Comparison of ENCODE assay signal across 9 cellular contexts in genomic region chr16:24858219-24859041, GRCh38. TPM values are rescaled to one million over a fixed set of nuclear protein-coding genes. Genes with fewer than 3 reads are reported as not detected.
DNase-seq lines count a peak whose midpoint lies in the region; ATAC-seq lines count a peak whose summit lies in the region.
"Had no signal": no experiment of that assay in that cellular context is flagged by ENCODE, and none has a peak within 500 bp of the region (broad histone marks: within the 10 kb centered on the region; RNA-seq: fewer than 3 reads in every experiment).

No MANE protein-coding gene starts in this region.

- DNase-seq in activated gamma-delta T cell treated with Interleukin-2 at 50 U/mL for 16 hours (peak; percentile 24), activated gamma-delta T cell (lab: John Stamatoyannopoulos, UW) (no peak), T1000 (lab: John Stamatoyannopoulos, UW) (peak; percentile 38), mesendoderm (peak; percentile 69), aorta (peak; percentile 63 to 81), SW480 (ENCODE audit: low spot score) (no peak)
- peak; percentile 17 for DNase-seq in central memory CD4-positive, alpha-beta T cell

- H3K79me1 ChIP-seq in mesendoderm (ENCODE audit: low read length), result no peaks in the 10 kb centered on the region

- H3K79me2 ChIP-seq in mesendoderm (ENCODE audit: control insufficient read depth, insufficient read depth, low read length), result no peaks in the 10 kb centered on the region

- H2BK5ac ChIP-seq in mesendoderm (ENCODE audit: low read length), result no peak overlapping the region

- H3K36me3 ChIP-seq in mesendoderm (ENCODE audit: control insufficient read depth, insufficient read depth, low read length), result no peaks in the 10 kb centered on the region
- H3K36me3 ChIP-seq in aorta (ENCODE audit: control insufficient read depth in 1 of 2, insufficient read depth in 2 of 2, low read length in 1 of 2), result no peaks in the 10 kb centered on the region
- H3K36me3 ChIP-seq: BLaER1 had no signal

- intact Hi-C loops in aorta (cut with DNase I), result no loop called here

- H2BK15ac ChIP-seq in mesendoderm (replicated peaks; ENCODE audit: low read depth), result no peak overlapping the region

- H3K9me3 ChIP-seq in aorta (ENCODE audit: control insufficient read depth, low read length), result no peaks in the 10 kb centered on the region
- H3K9me3 ChIP-seq: BLaER1 had no signal

- no peak overlapping the region for H3K4ac ChIP-seq in mesendoderm (ENCODE audit: low read depth, low read length)

- H3K27me3 ChIP-seq in mesendoderm (ENCODE audit: insufficient read depth, low read length, poor library complexity) (no peaks in the 10 kb centered on the region), aorta (ENCODE audit: control insufficient read depth in 1 of 2, insufficient read depth in 2 of 2, low read length in 1 of 2) (no peaks in the 10 kb centered on the region)
- H3K27me3 ChIP-seq: BLaER1 had no signal

- no peak overlapping the region for H4K5ac ChIP-seq in mesendoderm (ENCODE audit: low read length)

- H3K4me3 ChIP-seq in mesendoderm (ENCODE audit: low read length) (no peak overlapping the region), aorta (ENCODE audit: low read length in 2 of 2) (no peak overlapping the region)
- H3K4me3 ChIP-seq: BLaER1 had no signal

- H4K8ac ChIP-seq in mesendoderm (ENCODE audit: low read depth, low read length), result no peak overlapping the region

- H3K18ac ChIP-seq in mesendoderm (ENCODE audit: low read length), result no peak overlapping the region

- no peak for ATAC-seq in aorta (ENCODE audit: low FRiP score)
- ATAC-seq in GM18907 (IDR thresholded peaks at IDR 0.05; ENCODE audit: unreplicated experiment), result no peak

- H3K27ac ChIP-seq in mesendoderm (ENCODE audit: low read depth, low read length) (no peak overlapping the region), aorta (ENCODE audit: low read depth in 1 of 2, low read length in 2 of 2) (no peak overlapping the region)
- H3K27ac ChIP-seq: BLaER1 had no signal

- no peak overlapping the region for H3K23ac ChIP-seq in mesendoderm (ENCODE audit: low read length)

- no CpG with 5 or more reads among the region's 9 CpGs for WGBS in mesendoderm (ENCODE audit: extremely low coverage, insufficient coverage, low lambda C conversion rate)
- 26 to 28% methylated on average over 9 of the region's 9 CpGs for WGBS in aorta, 2 donors

- H3K56ac ChIP-seq in mesendoderm (ENCODE audit: low read length), result no peak overlapping the region

- H3K9ac ChIP-seq in mesendoderm (ENCODE audit: low read length), result no peak overlapping the region
- H3K9ac ChIP-seq: BLaER1 had no signal

- no peak overlapping the region for H2BK120ac ChIP-seq in mesendoderm (ENCODE audit: low read depth, low read length)

- H3K4me2 ChIP-seq in mesendoderm (ENCODE audit: low read length), result no peak overlapping the region
- H3K4me2 ChIP-seq: BLaER1 had no signal

- no peak overlapping the region for H2AK5ac ChIP-seq in mesendoderm (ENCODE audit: low read length)

- H3K4me1 ChIP-seq in mesendoderm (ENCODE audit: control insufficient read depth, low read depth, low read length) (no peaks in the 10 kb centered on the region), aorta (ENCODE audit: control insufficient read depth in 1 of 2, insufficient read depth in 2 of 2, low read length in 2 of 2) (no peaks in the 10 kb centered on the region)
- H3K4me1 ChIP-seq: BLaER1 had no signal

RNA-seq across cellular contexts. Expression of gene SLC5A11, which starts 12.7 kb away (rescaled TPM):
- polyA plus RNA-seq in mesendoderm (2013, experiment 1 of 2), result 0.14 TPM
- polyA plus RNA-seq in mesendoderm (2013, experiment 2 of 2), result 0.10 TPM
- total RNA-seq in aorta, result not detected
- polyA plus RNA-seq in aorta, result 1 to 10 TPM in 1 of 2 donors, under 1 TPM in 1; 0.08 to 1.0 TPM

Comparison
In these comparisons a context has a peak if more than half of its experiments do, and no peak if none do; other contexts are left out.
1. DNase-seq: peak in activated gamma-delta T cell treated with Interleukin-2 at 50 U/mL for 16 hours (single experiment), T1000 (single experiment), central memory CD4-positive, alpha-beta T cell (single experiment), mesendoderm (single experiment) and aorta (2 of 2); none in activated gamma-delta T cell (single experiment) and SW480 (single experiment).